ENCODE assay signal across 8 cellular contexts in the genomic region with DNA sequence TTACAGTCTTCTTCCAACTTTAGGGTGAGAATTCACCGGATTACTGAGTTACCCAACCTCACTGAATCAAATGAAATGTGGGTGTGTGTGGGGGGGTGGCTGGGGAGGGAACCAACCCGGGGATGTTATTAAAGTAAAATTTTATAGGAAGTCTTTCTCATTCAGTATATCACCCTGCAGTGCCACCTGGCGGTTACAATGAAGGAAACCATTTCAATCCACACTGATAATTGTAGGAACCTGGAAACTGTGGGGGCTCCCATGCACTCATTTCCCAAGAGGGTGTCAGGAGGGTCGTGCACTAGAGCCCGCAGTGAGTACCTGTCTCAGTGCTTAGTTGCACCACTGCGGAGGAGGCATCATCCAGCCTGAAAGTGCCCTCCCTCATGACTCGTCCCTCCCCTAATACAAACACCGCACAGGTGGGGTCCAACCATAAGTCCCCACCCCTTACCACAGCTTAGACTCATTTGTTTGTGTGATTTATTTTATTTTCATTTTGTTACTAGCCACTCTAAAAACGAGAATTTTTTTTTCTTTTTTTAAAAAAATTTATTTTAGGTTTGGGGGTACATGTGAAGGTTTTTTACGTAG. TPM values are rescaled to one million over a fixed set of nuclear protein-coding genes. Genes with fewer than 3 reads are reported as not detected.
A peak's percentile ranks its signal among the peaks of the same experiment; 100 is the strongest.
DNase-seq lines count a peak whose midpoint lies in the region; ATAC-seq and TF ChIP-seq lines count a peak whose summit lies in the region.

No MANE protein-coding gene starts in this region.

- H3K36me3 Mint-ChIP-seq in WTC11 = peaks cover 29% of the 10 kb centered on the region
- peaks cover 5% of the 10 kb centered on the region for H3K36me3 Mint-ChIP-seq in mesothelial cell of epicardium

- H3K4me1 Mint-ChIP-seq in WTC11 (peaks cover 14% of the 10 kb centered on the region), mesothelial cell of epicardium (peaks cover 8% of the 10 kb centered on the region)

- H3K27ac Mint-ChIP-seq in WTC11 (no peak overlapping the region), mesothelial cell of epicardium (no peak overlapping the region)

- ATAC-seq in WTC11 (peak; percentile 82), GM18519 (IDR thresholded peaks at IDR 0.05; ENCODE audit: low FRiP score, unreplicated experiment) (no peak)

- peak; percentile 3 for DNase-seq in NK-92 treated with Interleukin-12 subunit alpha and Interleukin-12 subunit beta, amount 100 ng/mL, for 24 hours (lab: John Stamatoyannopoulos, UW)
- DNase-seq in NK-92 (lab: John Stamatoyannopoulos, UW; ENCODE audit: unreplicated experiment) (no peak), NCI-H1105 treated with DMSO at 0.1 percent for 48 hours (lab: John Stamatoyannopoulos, UW) (peak; percentile 51), WTC11 (ENCODE audit: low spot score) (peak; percentile 54), mesothelial cell of epicardium (ENCODE audit: low spot score in 2 of 2, unreplicated experiment in 2 of 2) (peak; percentile 36 to 65), superior temporal gyrus (ENCODE audit: extremely low spot score) (peak; percentile 80)
- peak; percentile 5 for DNase-seq in effector CD8-positive, alpha-beta T cell (lab: John Stamatoyannopoulos, UW)

- no peaks in the 10 kb centered on the region for H3K27me3 Mint-ChIP-seq in WTC11 (ENCODE audit: low read depth)
- H3K27me3 Mint-ChIP-seq in mesothelial cell of epicardium (ENCODE audit: low read depth) = no peaks in the 10 kb centered on the region

- CTCF ChIA-PET in WTC11 (lab: Charles Lee) = interaction anchor here (1.5 kb wide), 1 partner anchor 14 kb away, joined by 3 read pairs; no protein-coding TSS in a partner anchor

- TF ChIP-seq CTCF in WTC11 (IDR thresholded peaks at IDR 0.05) = peak; percentile 78
- peak; percentile 81 for TF ChIP-seq CTCF in mesothelial cell of epicardium (IDR thresholded peaks at IDR 0.05; ENCODE audit: unreplicated experiment)

- POLR2A ChIA-PET in WTC11 (lab: Charles Lee) = no interaction called here

- H3K4me3 Mint-ChIP-seq in WTC11 (no peak overlapping the region), mesothelial cell of epicardium (no peak overlapping the region)

- H3K9me3 Mint-ChIP-seq in WTC11 = peaks cover 9% of the 10 kb centered on the region; the same call in 1 of the 2 replicates
- peaks cover 22% of the 10 kb centered on the region for H3K9me3 Mint-ChIP-seq in mesothelial cell of epicardium

TF ChIP-seq in WTC11, 78 proteins besides CTCF, POLR2A, EP300 and RAD21:
- TF ChIP-seq, protein P1, sequence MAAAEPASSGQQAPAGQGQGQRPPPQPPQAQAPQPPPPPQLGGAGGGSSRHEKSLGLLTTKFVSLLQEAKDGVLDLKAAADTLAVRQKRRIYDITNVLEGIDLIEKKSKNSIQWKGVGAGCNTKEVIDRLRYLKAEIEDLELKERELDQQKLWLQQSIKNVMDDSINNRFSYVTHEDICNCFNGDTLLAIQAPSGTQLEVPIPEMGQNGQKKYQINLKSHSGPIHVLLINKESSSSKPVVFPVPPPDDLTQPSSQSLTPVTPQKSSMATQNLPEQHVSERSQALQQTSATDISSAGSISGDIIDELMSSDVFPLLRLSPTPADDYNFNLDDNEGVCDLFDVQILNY (CRISPR knock-in tag; IDR thresholded peaks at IDR 0.05) = no peak
- TF ChIP-seq FOXP1 (CRISPR knock-in tag; IDR thresholded peaks at IDR 0.05; ENCODE audit: borderline replicate concordance) (no peak), NFATC4 (CRISPR knock-in tag; IDR thresholded peaks at IDR 0.05) (no peak), CREB1 (CRISPR knock-in tag; IDR thresholded peaks at IDR 0.05) (no peak)

RNA-seq across cellular contexts. Expression of a gene that starts 29.1 kb away (rescaled TPM):
- total RNA-seq in WTC11 (2021) (3.3 to 3.6 TPM (median 3.5 TPM) in 3 replicates), mesothelial cell of epicardium (2.2 to 2.5 TPM (median 2.2 TPM) in 3 replicates)
